8 cellular contexts compared by ENCODE assay signal in the genomic region with DNA sequence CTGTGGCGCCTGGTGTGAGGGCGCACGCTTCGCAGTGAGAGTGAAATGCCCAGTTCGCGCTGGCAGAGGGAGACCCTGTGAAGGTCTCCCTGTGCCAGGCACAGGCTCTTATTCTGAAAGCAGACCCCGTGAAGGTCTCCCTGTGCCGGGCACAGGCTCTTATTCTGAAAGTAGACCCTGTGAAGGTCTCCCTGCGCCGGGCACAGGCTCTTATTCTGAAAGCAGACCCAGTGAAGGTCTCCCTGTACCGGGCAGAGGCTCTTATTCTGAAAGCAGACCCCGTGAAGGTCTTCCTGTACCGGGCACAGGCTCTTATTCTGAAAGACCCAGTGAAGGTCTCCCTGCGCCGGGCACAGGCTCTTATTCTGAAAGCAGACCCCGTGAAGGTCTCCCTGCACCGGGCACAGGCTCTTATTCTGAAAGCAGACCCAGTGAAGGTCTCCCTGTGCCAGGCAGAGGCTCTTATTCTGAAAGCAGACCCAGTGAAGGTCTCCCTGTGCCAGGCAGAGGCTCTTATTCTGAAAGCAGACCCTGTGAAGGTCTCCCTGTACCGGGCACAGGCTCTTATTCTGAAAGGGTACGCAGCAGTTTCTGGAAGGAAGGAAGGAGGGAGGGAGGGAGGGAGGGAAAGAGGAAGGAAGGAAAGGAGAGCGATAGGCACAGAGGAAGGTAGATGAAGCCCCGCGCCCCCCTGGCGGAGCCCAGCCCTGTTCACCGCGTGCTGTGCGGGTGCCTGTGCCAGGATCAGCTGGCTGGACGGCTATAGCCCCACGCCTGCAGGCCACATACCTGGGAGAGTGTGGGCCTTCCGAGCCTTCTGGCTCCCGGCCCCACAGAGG. TPM values are rescaled to one million over a fixed set of nuclear protein-coding genes. Genes with fewer than 3 reads are reported as not detected.
DNase-seq lines count a peak whose midpoint lies in the region; ATAC-seq and TF ChIP-seq lines count a peak whose summit lies in the region.

No MANE protein-coding gene starts in this region.

- TF ChIP-seq CTCF in right atrium auricular region (IDR thresholded peaks at IDR 0.05) = no peak
- TF ChIP-seq CTCF in psoas muscle (IDR thresholded peaks at IDR 0.05) = no peak

- no peaks in the 10 kb centered on the region for H3K9me3 ChIP-seq in CD8-positive, alpha-beta memory T cell (ENCODE audit: low read length)
- H3K9me3 ChIP-seq in right atrium auricular region = no peaks in the 10 kb centered on the region
- H3K9me3 ChIP-seq in psoas muscle = no peaks in the 10 kb centered on the region
- H3K9me3 ChIP-seq in aorta (ENCODE audit: control insufficient read depth, low read length) = no peaks in the 10 kb centered on the region

- peak overlapping the region; percentile 74 for H3K4me3 ChIP-seq in CD8-positive, alpha-beta memory T cell (ENCODE audit: low read length)
- peak overlapping the region; percentile 48 to 60 for H3K4me3 ChIP-seq in right atrium auricular region
- peak overlapping the region; percentile 69 for H3K4me3 ChIP-seq in psoas muscle
- peak overlapping the region; percentile 28 to 72 for H3K4me3 ChIP-seq in aorta (ENCODE audit: low read length in 2 of 2)

- peak overlapping the region; percentile 57 to 96 (median 86) for H3K27ac Mint-ChIP-seq in CD8-positive, alpha-beta memory T cell
- peak overlapping the region; percentile 84 to 89 for H3K27ac Mint-ChIP-seq in T-cell

- WGBS in psoas muscle, 3 donors = 8 to 18% (median 12%) methylated on average over 28 to 30 of the region's 30 CpGs
- WGBS in aorta, 2 donors = 2 to 4% methylated on average over 30 of the region's 30 CpGs

- peak overlapping the region; percentile 31 for H3K27ac ChIP-seq in CD8-positive, alpha-beta memory T cell (ENCODE audit: low read depth, low read length)
- peak overlapping the region; percentile 99 for H3K27ac ChIP-seq in angular gyrus (ENCODE audit: low read depth, low read length)
- H3K27ac ChIP-seq in right atrium auricular region = peak overlapping the region; percentile 89 to 93
- H3K27ac ChIP-seq in psoas muscle = peak overlapping the region; percentile 84
- H3K27ac ChIP-seq in aorta (ENCODE audit: low read depth in 1 of 2, low read length in 2 of 2) = peak overlapping the region; percentile 20 to 72

- H3K9me3 Mint-ChIP-seq in CD8-positive, alpha-beta memory T cell = no peaks in the 10 kb centered on the region
- H3K9me3 Mint-ChIP-seq in T-cell = no peaks in the 10 kb centered on the region

- intact Hi-C loops in psoas muscle (cut with DNase I) (no loop called here), aorta (cut with DNase I) (loop anchor here in 1 of 2 donors (5.0 kb wide), 1 partner anchor 54 kb away; a partner anchor contains a TSS)

- H3K36me3 Mint-ChIP-seq in CD8-positive, alpha-beta memory T cell = peaks cover 0 to 16% (median 0%) of the 10 kb centered on the region in 3 donors
- peaks cover 3% of the 10 kb centered on the region for H3K36me3 Mint-ChIP-seq in T-cell

- peak overlapping the region; percentile 71 to 89 (median 75) for H3K4me3 Mint-ChIP-seq in CD8-positive, alpha-beta memory T cell
- peak overlapping the region; percentile 66 to 74 (median 73) for H3K4me3 Mint-ChIP-seq in T-cell

- CTCF ChIA-PET in CD8-positive, alpha-beta memory T cell (lab: Charles Lee) = interaction anchor here (1.0 kb wide), 1 partner anchor 8 kb away, joined by 3 read pairs; no protein-coding TSS in a partner anchor
- CTCF ChIA-PET in T-cell (lab: Charles Lee) = no interaction called here

- peaks cover 6% of the 10 kb centered on the region for H3K36me3 ChIP-seq in CD8-positive, alpha-beta memory T cell (ENCODE audit: insufficient read depth, low read length)
- H3K36me3 ChIP-seq in right atrium auricular region (peaks cover 22% of the 10 kb centered on the region), psoas muscle (ENCODE audit: insufficient read depth in 1 of 2, low read depth in 1 of 2) (peaks cover 0 to 28% of the 10 kb centered on the region in 2 donors), aorta (ENCODE audit: control insufficient read depth in 1 of 2, insufficient read depth in 2 of 2, low read length in 1 of 2) (no peaks in the 10 kb centered on the region)

- ATAC-seq in T-cell (replicated peaks in 1 of 4) (peak; percentile 25 to 60 (median 42)), psoas muscle (peak; percentile 41 to 67 (median 60)), aorta (ENCODE audit: low FRiP score) (peak; percentile 59), GM18868 (IDR thresholded peaks at IDR 0.05; ENCODE audit: unreplicated experiment) (no peak)

- peaks cover 37% of the 10 kb centered on the region for H3K4me1 ChIP-seq in CD8-positive, alpha-beta memory T cell (ENCODE audit: insufficient read depth, low read length)
- H3K4me1 ChIP-seq in right atrium auricular region = peaks cover 2 to 43% of the 10 kb centered on the region in 2 donors
- H3K4me1 ChIP-seq in psoas muscle = peaks cover 30% of the 10 kb centered on the region
- no peaks in the 10 kb centered on the region for H3K4me1 ChIP-seq in aorta (ENCODE audit: control insufficient read depth in 1 of 2, insufficient read depth in 2 of 2, low read length in 2 of 2)

- H3K27me3 ChIP-seq in CD8-positive, alpha-beta memory T cell (ENCODE audit: insufficient read depth, low read length, poor library complexity, severe bottlenecking) = no peaks in the 10 kb centered on the region
- H3K27me3 ChIP-seq in right atrium auricular region = no peaks in the 10 kb centered on the region
- no peaks in the 10 kb centered on the region for H3K27me3 ChIP-seq in psoas muscle (ENCODE audit: insufficient read depth in 3 of 3, low read length in 2 of 3)
- no peaks in the 10 kb centered on the region for H3K27me3 ChIP-seq in aorta (ENCODE audit: control insufficient read depth in 1 of 2, insufficient read depth in 2 of 2, low read length in 1 of 2)

- H3K27me3 Mint-ChIP-seq in CD8-positive, alpha-beta memory T cell = no peaks in the 10 kb centered on the region
- no peaks in the 10 kb centered on the region for H3K27me3 Mint-ChIP-seq in T-cell

- H3K4me1 Mint-ChIP-seq in CD8-positive, alpha-beta memory T cell = peaks cover 23 to 40% (median 34%) of the 10 kb centered on the region in 3 donors
- H3K4me1 Mint-ChIP-seq in T-cell = peaks cover 37 to 50% (median 44%) of the 10 kb centered on the region in 3 donors

- POLR2A ChIA-PET in CD8-positive, alpha-beta memory T cell (lab: Charles Lee) = no interaction called here
- POLR2A ChIA-PET in T-cell (lab: Charles Lee) = interaction anchor here in 1 of 2 donors (0.5 kb wide), 1 partner anchor 11 kb away, joined by 8 read pairs; no protein-coding TSS in a partner anchor

- peak; percentile 31 to 84 (median 74) for DNase-seq in CD8-positive, alpha-beta memory T cell
- DNase-seq in M059J (ENCODE audit: low read depth) (peak; percentile 22), T-cell (peak; percentile 36 to 84 (median 59)), right atrium auricular region (ENCODE audit: low spot score) (peak; percentile 81), psoas muscle (peak; percentile 66 to 82), aorta (peak in 1 of 2 donors; percentile 82)

RNA-seq across cellular contexts. Expression of a gene that starts 55.3 kb away (rescaled TPM):
- 10 to 100 TPM; 49.1 to 50.1 TPM for total RNA-seq in CD8-positive, alpha-beta memory T cell
- 41.9 TPM for polyA plus RNA-seq in CD8-positive, alpha-beta memory T cell
- total RNA-seq in M059J (2014; rRNA removed; shearing (Covaris generic)) = 68.1 and 97.9 TPM in 2 replicates
- 10 to 100 TPM; 57.3 to 81.5 (median 59.4) TPM for total RNA-seq in T-cell
- 10 to 100 TPM; 41.2 to 46.4 TPM for total RNA-seq in right atrium auricular region
- 10 to 100 TPM; 25.1 to 35.7 (median 30.9) TPM for total RNA-seq in psoas muscle
- polyA plus RNA-seq in psoas muscle = 10 to 100 TPM; 21.4 to 62.7 (median 43.5) TPM
- 10 to 100 TPM; 60.4 to 75.4 TPM for total RNA-seq in aorta
- 10 to 100 TPM; 34.7 to 54.4 TPM for polyA plus RNA-seq in aorta

Comparison
In these comparisons a context has a peak if more than half of its experiments do, and no peak if none do; other contexts are left out.
1. H3K27ac ChIP-seq: peak in every context shown above with its lines; median percentile 99 in angular gyrus; 91 in right atrium auricular region; 84 in psoas muscle; 46 in aorta; 31 in CD8-positive, alpha-beta memory T cell.